In the genomic region with DNA sequence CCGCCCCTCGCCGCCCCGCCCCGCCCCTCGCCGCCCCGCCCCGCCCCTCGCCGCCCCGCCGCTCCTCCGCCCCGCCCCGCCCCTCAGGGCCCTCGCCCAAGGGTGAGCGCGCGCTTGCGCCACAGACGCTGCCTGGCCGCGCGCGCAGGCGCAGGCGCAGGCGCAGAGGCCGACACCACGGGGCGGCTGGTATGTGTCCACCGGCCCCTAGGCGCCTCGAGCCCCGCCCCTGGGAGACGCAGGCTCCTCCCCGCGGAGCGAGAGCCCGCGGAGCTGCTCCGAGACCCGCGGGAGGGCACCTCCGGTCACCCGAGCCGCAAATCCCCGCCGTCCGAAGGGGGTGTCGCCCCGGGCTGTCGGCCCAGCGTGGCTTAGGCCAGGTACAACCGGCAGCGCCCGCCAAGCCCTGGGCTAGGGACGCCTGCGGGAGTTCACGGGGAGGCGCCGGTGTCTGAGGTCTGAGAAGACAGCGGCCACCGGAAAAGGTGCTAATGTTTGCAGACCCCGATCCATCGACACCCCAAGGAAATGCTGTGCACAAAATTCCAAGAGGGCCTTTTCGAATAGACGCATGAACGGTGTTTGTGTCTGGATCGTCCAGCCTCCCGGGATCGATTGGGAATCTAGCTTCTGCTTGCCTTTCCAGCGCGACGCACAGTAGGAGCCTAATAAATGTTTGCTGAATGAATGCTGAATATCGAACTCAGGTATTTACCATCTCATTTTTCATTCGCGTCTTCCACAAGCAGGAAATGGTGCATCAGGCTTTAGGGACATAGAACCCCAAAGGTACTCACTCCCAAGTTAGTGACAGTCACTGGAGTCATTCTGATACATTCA, we compare ENCODE assay signal across 8 cellular contexts. TPM values are rescaled to one million over a fixed set of nuclear protein-coding genes. Genes with fewer than 3 reads are reported as not detected.
DNase-seq lines count a peak whose midpoint lies in the region; TF ChIP-seq lines count a peak whose summit lies in the region.

No MANE protein-coding gene starts in this region.

- WGBS in SK-N-SH (ENCODE audit: low lambda C conversion rate): 15% methylated on average over 24 of the region's 79 CpGs
- WGBS in testis, 2 donors: 0% methylated on average over 5 to 17 of the region's 79 CpGs

- H4K20me1 ChIP-seq in MM.1S (ENCODE audit: insufficient read depth, low read length) (no peaks in the 10 kb centered on the region), SK-N-SH (ENCODE audit: insufficient read depth) (peaks cover 22% of the 10 kb centered on the region; the same call in 1 of the 2 replicates)

- no peaks in the 10 kb centered on the region for H3K9me3 Mint-ChIP-seq in activated naive CD4-positive, alpha-beta T cell treated with anti-CD3 and anti-CD28 coated beads, Interleukin-2, amount 50 U/mL, for 24 hours
- H3K9me3 Mint-ChIP-seq in glutamatergic neuron (ENCODE audit: unreplicated experiment): peaks cover 9% of the 10 kb centered on the region
- peaks cover 8% of the 10 kb centered on the region for H3K9me3 Mint-ChIP-seq in osteocyte (ENCODE audit: unreplicated experiment)

- peak overlapping the region; percentile 51; the same call in 1 of the 2 replicates for H3K9ac ChIP-seq in MM.1S (ENCODE audit: low read length)
- peak overlapping the region; percentile 67 for H3K9ac ChIP-seq in SK-N-SH

- H3K4me3 Mint-ChIP-seq in activated naive CD4-positive, alpha-beta T cell treated with anti-CD3 and anti-CD28 coated beads, Interleukin-2, amount 50 U/mL, for 24 hours: peak overlapping the region; percentile 90
- peak overlapping the region; percentile 89 for H3K4me3 Mint-ChIP-seq in glutamatergic neuron (ENCODE audit: unreplicated experiment)
- H3K4me3 Mint-ChIP-seq in osteocyte (ENCODE audit: unreplicated experiment): peak overlapping the region; percentile 74

- H3K27ac ChIP-seq in MM.1S (ENCODE audit: low read length) (peak overlapping the region; percentile 18; the same call in 1 of the 2 replicates), SK-N-SH (ENCODE audit: low read depth in 2 of 2, low read length in 1 of 2) (peak overlapping the region in 1 of 2 experiments; percentile 16; a peak in 1 of 4 replicates), testis (no peak overlapping the region)

- H3K27me3 Mint-ChIP-seq in activated naive CD4-positive, alpha-beta T cell treated with anti-CD3 and anti-CD28 coated beads, Interleukin-2, amount 50 U/mL, for 24 hours: no peaks in the 10 kb centered on the region
- H3K27me3 Mint-ChIP-seq in glutamatergic neuron (ENCODE audit: unreplicated experiment) (peaks cover 6% of the 10 kb centered on the region), osteocyte (ENCODE audit: unreplicated experiment) (no peaks in the 10 kb centered on the region)

- H3K4me1 ChIP-seq in MM.1S (ENCODE audit: low read length): no peaks in the 10 kb centered on the region
- peaks cover 0 to 9% of the 10 kb centered on the region in 2 experiments; a peak in 1 of 4 replicates for H3K4me1 ChIP-seq in SK-N-SH (ENCODE audit: control insufficient read depth in 1 of 2, insufficient read depth in 2 of 2, low read depth in 1 of 2, low read length in 1 of 2)
- peaks cover 2% of the 10 kb centered on the region for H3K4me1 ChIP-seq in testis

- TF ChIP-seq RAD21 in SK-N-SH (IDR thresholded peaks at IDR 0.05; ENCODE audit: low read length): no peak

- POLR2A ChIA-PET in SK-N-SH (lab: Yijun Ruan, JAX): interaction anchor here (1.2 kb wide), 1 partner anchor 31 kb away, joined by 3 read pairs; no protein-coding TSS in a partner anchor

- in situ Hi-C loops in G401 (cut with HindIII; ENCODE audit: low sequenced_read_pairs): no loop called here

- H3K9me3 ChIP-seq in MM.1S (replicated peaks; ENCODE audit: insufficient read depth, low read length) (no peaks in the 10 kb centered on the region), SK-N-SH (no peaks in the 10 kb centered on the region), testis (no peaks in the 10 kb centered on the region)

- DNase-seq in G401 (ENCODE audit: low spot score) (peak; percentile 80), HCEC 1CT (peak; percentile 73), MM.1S (peak; percentile 89), SK-N-SH (peak; percentile 95), glutamatergic neuron (peak; percentile 83), osteocyte (ENCODE audit: extremely low spot score, unreplicated experiment) (peak; percentile 96), testis (peak; percentile 83)

- no peak for TF ChIP-seq EP300 in SK-N-SH (IDR thresholded peaks at IDR 0.05; ENCODE audit: borderline replicate concordance in 1 of 2, low read depth in 1 of 2, low read length in 1 of 2)

- intact Hi-C loops in testis (cut with DNase I; ENCODE audit: low total_unique reads): no loop called here

- no peak for TF ChIP-seq POLR2A in testis (IDR thresholded peaks at IDR 0.05)

- no peaks in the 10 kb centered on the region for H3K27me3 ChIP-seq in MM.1S (replicated peaks; ENCODE audit: insufficient read depth, low read length)
- peaks cover 19% of the 10 kb centered on the region for H3K27me3 ChIP-seq in SK-N-SH (ENCODE audit: insufficient read depth)
- no peaks in the 10 kb centered on the region for H3K27me3 ChIP-seq in testis

- H3K4me1 Mint-ChIP-seq in activated naive CD4-positive, alpha-beta T cell treated with anti-CD3 and anti-CD28 coated beads, Interleukin-2, amount 50 U/mL, for 24 hours: peaks cover 57% of the 10 kb centered on the region
- H3K4me1 Mint-ChIP-seq in glutamatergic neuron (ENCODE audit: low read depth, unreplicated experiment) (peaks cover 13% of the 10 kb centered on the region), osteocyte (ENCODE audit: unreplicated experiment) (peaks cover 10% of the 10 kb centered on the region)

- TF ChIP-seq CTCF in MM.1S (IDR thresholded peaks at IDR 0.05; ENCODE audit: low read length): no peak
- TF ChIP-seq CTCF in SK-N-SH (IDR thresholded peaks at IDR 0.05): no peak
- no peak for TF ChIP-seq CTCF in glutamatergic neuron (IDR thresholded peaks at IDR 0.05; ENCODE audit: partially characterized antibody, unreplicated experiment)
- TF ChIP-seq CTCF in osteocyte (IDR thresholded peaks at IDR 0.05): no peak
- no peak for TF ChIP-seq CTCF in testis (IDR thresholded peaks at IDR 0.05)

- H3K36me3 ChIP-seq in MM.1S (replicated peaks; ENCODE audit: insufficient read depth, low read length): no peaks in the 10 kb centered on the region
- H3K36me3 ChIP-seq in SK-N-SH (replicated peaks in 1 of 2; ENCODE audit: control insufficient read depth in 1 of 2, insufficient read depth in 2 of 2, low read length in 1 of 2): no peaks in the 10 kb centered on the region
- no peaks in the 10 kb centered on the region for H3K36me3 ChIP-seq in testis (ENCODE audit: low read depth, missing control alignments)

- no peaks in the 10 kb centered on the region for H3F3A ChIP-seq in MM.1S (ENCODE audit: insufficient read depth, low read length)
- no peaks in the 10 kb centered on the region for H3F3A ChIP-seq in SK-N-SH (replicated peaks; ENCODE audit: insufficient read depth)

- H3K36me3 Mint-ChIP-seq in activated naive CD4-positive, alpha-beta T cell treated with anti-CD3 and anti-CD28 coated beads, Interleukin-2, amount 50 U/mL, for 24 hours: peaks cover 2% of the 10 kb centered on the region
- H3K36me3 Mint-ChIP-seq in glutamatergic neuron (ENCODE audit: unreplicated experiment) (no peaks in the 10 kb centered on the region), osteocyte (ENCODE audit: unreplicated experiment) (peaks cover 6% of the 10 kb centered on the region)

- H3K4me3 ChIP-seq in MM.1S (ENCODE audit: low read length) (peak overlapping the region; percentile 68), SK-N-SH (ENCODE audit: low read depth in 2 of 2, low read length in 1 of 2) (peak overlapping the region; percentile 63 to 69), testis (peak overlapping the region; percentile 58 to 71)

- H3K9me2 ChIP-seq in MM.1S (replicated peaks; ENCODE audit: insufficient read depth, low read length) (no peaks in the 10 kb centered on the region), SK-N-SH (no peaks in the 10 kb centered on the region)

- no peak overlapping the region for H3K27ac Mint-ChIP-seq in activated naive CD4-positive, alpha-beta T cell treated with anti-CD3 and anti-CD28 coated beads, Interleukin-2, amount 50 U/mL, for 24 hours
- peak overlapping the region; percentile 38 for H3K27ac Mint-ChIP-seq in glutamatergic neuron (ENCODE audit: unreplicated experiment)
- peak overlapping the region; percentile 14 for H3K27ac Mint-ChIP-seq in osteocyte (ENCODE audit: unreplicated experiment)

- H2AFZ ChIP-seq in MM.1S (ENCODE audit: low read length) (peak overlapping the region; percentile 70), SK-N-SH (ENCODE audit: low read depth) (0 out of 2 replicates have a peak overlapping the region, but pooled peaks have one; percentile 74)

- CTCF ChIA-PET in SK-N-SH (lab: Yijun Ruan, JAX): interaction anchor here (0.9 to 4.6 kb wide), 6 partner anchors 11 to 109 kb away, joined by 3 to 35 read pairs (median 7); no protein-coding TSS in a partner anchor

- H3K79me2 ChIP-seq in MM.1S (ENCODE audit: low read length) (peaks cover 18% of the 10 kb centered on the region), SK-N-SH (ENCODE audit: insufficient read depth) (peaks cover 29% of the 10 kb centered on the region; the same call in 1 of the 2 replicates)

- H3K4me2 ChIP-seq in MM.1S (ENCODE audit: low read depth, low read length) (peak overlapping the region; percentile 57), SK-N-SH (peak overlapping the region; percentile 77)

TF ChIP-seq in SK-N-SH, 30 proteins besides CTCF, POLR2A, EP300 and RAD21:
- peak; percentile 91 for TF ChIP-seq NRF1 (IDR thresholded peaks at IDR 0.05; ENCODE audit: low read depth, low read length)
- no peak for TF ChIP-seq YY1 (IDR thresholded peaks at IDR 0.05; ENCODE audit: low read depth)

RNA-seq across cellular contexts. Expression of a gene that starts 0.5 kb away (rescaled TPM):
- 43.7 and 62.8 TPM in 2 replicates for total RNA-seq in G401 (2014; rRNA removed; shearing (Covaris generic))
- 44.5 and 45.3 TPM in 2 replicates for polyA plus RNA-seq in SK-N-SH (2012; rRNA removed)
- polyA plus RNA-seq in SK-N-SH (2012; cell fraction: cytosol; rRNA removed): 29.3 and 41.5 TPM in 2 replicates
- 24.8 and 34.7 TPM in 2 replicates for polyA plus RNA-seq in SK-N-SH (2012; cell fraction: nucleus; rRNA removed)
- total RNA-seq in glutamatergic neuron (ENCODE audit: unreplicated experiment): 28.9 TPM
- total RNA-seq in osteocyte: 16.0 and 18.8 TPM in 2 replicates
- 10 to 100 TPM; 26.9 to 27.6 TPM for total RNA-seq in testis
- 19.6 TPM for polyA plus RNA-seq in testis (ENCODE audit: insufficient read depth, low read depth, low replicate concordance)

RNA-seq across cellular contexts. Expression of a gene that starts 47.6 kb away (rescaled TPM):
- 0.20 and 2.5 TPM in 2 replicates for total RNA-seq in G401 (2014; rRNA removed; shearing (Covaris generic))
- 0.05 and 0.08 TPM in 2 replicates for polyA plus RNA-seq in SK-N-SH (2012; rRNA removed)
- 0.04 and 0.07 TPM in 2 replicates for polyA plus RNA-seq in SK-N-SH (2012; cell fraction: cytosol; rRNA removed)
- polyA plus RNA-seq in SK-N-SH (2012; cell fraction: nucleus; rRNA removed): 0.06 TPM in 1 of 2 replicates, not detected in the other
- total RNA-seq in glutamatergic neuron (ENCODE audit: unreplicated experiment): 0.61 TPM
- total RNA-seq in osteocyte: 0.91 and 1.3 TPM in 2 replicates
- total RNA-seq in testis: 10 to 100 TPM in 1 of 2 donors, 1 to 10 TPM in 1; 6.2 to 10.2 TPM
- 2.5 TPM for polyA plus RNA-seq in testis (ENCODE audit: insufficient read depth, low read depth, low replicate concordance)
